15 cellular contexts compared by ENCODE assay signal in genomic region chr3:5974637-5975322, GRCh38.
DNase-seq lines count a peak whose midpoint lies in the region; ATAC-seq, FAIRE-seq and TF ChIP-seq lines count a peak whose summit lies in the region.
"Had no signal": no experiment of that assay in that cellular context is flagged by ENCODE, and none has a peak within 500 bp of the region (broad histone marks: within the 10 kb centered on the region; RNA-seq: fewer than 3 reads in every experiment).

No MANE protein-coding gene starts in this region.

- no peaks in the 10 kb centered on the region for H3K79me2 ChIP-seq in HepG2 (ENCODE audit: insufficient read depth, low read length)

- no peaks in the 10 kb centered on the region for H3K36me3 ChIP-seq in right lobe of liver
- no peaks in the 10 kb centered on the region for H3K36me3 ChIP-seq in HepG2 (replicated peaks in 1 of 2; ENCODE audit: control insufficient read depth in 1 of 2, insufficient read depth in 2 of 2, low read length in 2 of 2)
- H3K36me3 ChIP-seq in upper lobe of right lung, result no peaks in the 10 kb centered on the region

- H3K27ac ChIP-seq in right lobe of liver (no peak overlapping the region), HepG2 (ENCODE audit: extremely low read length, insufficient read depth, low read length) (no peak overlapping the region), upper lobe of right lung (no peak overlapping the region)

- H4K20me1 ChIP-seq in HepG2 (ENCODE audit: insufficient read depth, low read length), result no peaks in the 10 kb centered on the region

- FAIRE-seq in HepG2 (lab: Jason Lieb, UNC), result no peak

- H3K4me3 ChIP-seq in right lobe of liver (no peak overlapping the region), HepG2 (replicated peaks in 1 of 3; ENCODE audit: insufficient read depth in 1 of 3, low read depth in 2 of 3, low read length in 3 of 3) (no peak overlapping the region), upper lobe of right lung (no peak overlapping the region)

- in situ Hi-C loops in HepG2 (cut with HindIII; ENCODE audit: extremely low pct_ligation_motif_present, low pct_unique_long_range_greater_than_20kb), result no loop called here

- intact Hi-C loops in right lobe of liver (cut with DNase I), result no loop called here
- intact Hi-C loops in HepG2 (cut with micrococcal nuclease; ENCODE audit: unreplicated experiment), result no loop called here
- intact Hi-C loops in left ventricle myocardium superior (cut with micrococcal nuclease), result no loop called here
- intact Hi-C loops in upper lobe of right lung (cut with DNase I), result no loop called here

- DNase-seq in right lobe of liver (no peak), HepG2 (ENCODE audit: low spot score) (no peak), NOMO-1 treated with dmso at 0.1 percent for 144 hours (lab: John Stamatoyannopoulos, UW; ENCODE audit: unreplicated experiment) (peak; percentile 24), left ventricle myocardium superior (no peak), upper lobe of right lung (no peak), erythroblast (lab: John Stamatoyannopoulos, UW) (no peak), NCI-H2107 (lab: John Stamatoyannopoulos, UW) (no peak), NCI-H82 (lab: John Stamatoyannopoulos, UW) (no peak)
- DNase-seq: AML-193; CD8-positive, alpha-beta memory T cell; KBM-7; NCI-H187 treated with DMSO at 0.1 percent for 48 hours; NCI-H2171 treated with DMSO at 0.1 percent for 48 hours; NCI-H774; PC-3 had no signal

- CTCF ChIA-PET in HepG2 (lab: Yijun Ruan, JAX; ENCODE audit: low intra/inter-chr PET ratio, low total read pairs), result no interaction called here

- TF ChIP-seq RAD21 in HepG2 (CRISPR knock-in tag; IDR thresholded peaks at IDR 0.05), result no peak

- H2AFZ ChIP-seq in HepG2 (ENCODE audit: low read length), result no peak overlapping the region

- TF ChIP-seq EP300 in HepG2 (IDR thresholded peaks at IDR 0.05; ENCODE audit: low read depth in 2 of 2, low read length in 2 of 2) (no peak), HepG2 (CRISPR knock-in tag; IDR thresholded peaks at IDR 0.05; ENCODE audit: borderline replicate concordance) (no peak)

- BruUV-seq in HepG2 (replicated peaks; lab: Mats Ljungman, UMichigan), result no TSS peak

- TF ChIP-seq CTCF in right lobe of liver (IDR thresholded peaks at IDR 0.05), result no peak
- no peak for TF ChIP-seq CTCF in HepG2 (CRISPR knock-in tag; IDR thresholded peaks at IDR 0.05)
- no peak for TF ChIP-seq CTCF in upper lobe of right lung (IDR thresholded peaks at IDR 0.05)

- peak; percentile 33 to 68 (median 52) for ATAC-seq in right lobe of liver
- no peak for ATAC-seq in HepG2
- ATAC-seq in left ventricle myocardium superior, result peak; percentile 48
- peak; percentile 42 for ATAC-seq in upper lobe of right lung
- ATAC-seq: PC-3 had no signal

- no peak overlapping the region for H3K4me2 ChIP-seq in HepG2 (ENCODE audit: low read depth, low read length)

- TF ChIP-seq POLR2A in right lobe of liver (IDR thresholded peaks at IDR 0.05), result no peak
- no peak for TF ChIP-seq POLR2A in HepG2 (IDR thresholded peaks at IDR 0.05; ENCODE audit: insufficient read depth in 1 of 2, low read depth in 2 of 2, low read length in 2 of 2)
- no peak for TF ChIP-seq POLR2A in erythroblast (IDR thresholded peaks at IDR 0.05; ENCODE audit: low read length)

- no peaks in the 10 kb centered on the region for H3K9me3 ChIP-seq in right lobe of liver
- H3K9me3 ChIP-seq in HepG2 (ENCODE audit: low read length), result peaks cover 77% of the 10 kb centered on the region
- H3K9me3 ChIP-seq in upper lobe of right lung, result no peaks in the 10 kb centered on the region

- POLR2A ChIA-PET in HepG2 (lab: Yijun Ruan, JAX), result no interaction called here

- no peak overlapping the region for H3K9ac ChIP-seq in HepG2 (ENCODE audit: insufficient read depth, low read depth, low read length)

- H3K4me1 ChIP-seq in right lobe of liver, result no peaks in the 10 kb centered on the region
- H3K4me1 ChIP-seq in HepG2 (ENCODE audit: insufficient read depth, low read length), result no peaks in the 10 kb centered on the region
- no peaks in the 10 kb centered on the region for H3K4me1 ChIP-seq in upper lobe of right lung

- WGBS in right lobe of liver (ENCODE audit: insufficient coverage, low coverage, low lambda C conversion rate, missing lambda C conversion rate), result 36% methylated on average over 3 of the region's 3 CpGs
- 0% methylated on average over 3 of the region's 3 CpGs for WGBS in HepG2 (ENCODE audit: low lambda C conversion rate)

- H3K27me3 ChIP-seq in right lobe of liver (no peaks in the 10 kb centered on the region), HepG2 (ENCODE audit: control insufficient read depth in 1 of 2, insufficient read depth in 2 of 2, low read length in 2 of 2) (no peaks in the 10 kb centered on the region; a peak in 1 of 5 replicates), upper lobe of right lung (no peaks in the 10 kb centered on the region)

TF ChIP-seq in HepG2, 621 proteins besides CTCF, POLR2A, EP300 and RAD21:
- TF ChIP-seq NFRKB (IDR thresholded peaks at IDR 0.05) (no peak), ATRX (CRISPR knock-in tag; IDR thresholded peaks at IDR 0.05; ENCODE audit: borderline replicate concordance) (no peak), ZSCAN20 (CRISPR knock-in tag; IDR thresholded peaks at IDR 0.05; ENCODE audit: borderline replicate concordance) (no peak), ARNT (IDR thresholded peaks at IDR 0.05) (no peak), PAF1 (CRISPR knock-in tag; IDR thresholded peaks at IDR 0.05) (no peak), KLF12 (CRISPR knock-in tag; IDR thresholded peaks at IDR 0.05; ENCODE audit: borderline replicate concordance) (no peak), SRY (CRISPR knock-in tag; IDR thresholded peaks at IDR 0.05) (no peak), ZNF777 (CRISPR knock-in tag; IDR thresholded peaks at IDR 0.05) (no peak), ELK4 (CRISPR knock-in tag; IDR thresholded peaks at IDR 0.05; ENCODE audit: borderline replicate concordance) (no peak), RFX3 (CRISPR knock-in tag; IDR thresholded peaks at IDR 0.05) (no peak), ZNF44 (CRISPR knock-in tag; IDR thresholded peaks at IDR 0.05) (no peak)
- TF ChIP-seq, protein P1, sequence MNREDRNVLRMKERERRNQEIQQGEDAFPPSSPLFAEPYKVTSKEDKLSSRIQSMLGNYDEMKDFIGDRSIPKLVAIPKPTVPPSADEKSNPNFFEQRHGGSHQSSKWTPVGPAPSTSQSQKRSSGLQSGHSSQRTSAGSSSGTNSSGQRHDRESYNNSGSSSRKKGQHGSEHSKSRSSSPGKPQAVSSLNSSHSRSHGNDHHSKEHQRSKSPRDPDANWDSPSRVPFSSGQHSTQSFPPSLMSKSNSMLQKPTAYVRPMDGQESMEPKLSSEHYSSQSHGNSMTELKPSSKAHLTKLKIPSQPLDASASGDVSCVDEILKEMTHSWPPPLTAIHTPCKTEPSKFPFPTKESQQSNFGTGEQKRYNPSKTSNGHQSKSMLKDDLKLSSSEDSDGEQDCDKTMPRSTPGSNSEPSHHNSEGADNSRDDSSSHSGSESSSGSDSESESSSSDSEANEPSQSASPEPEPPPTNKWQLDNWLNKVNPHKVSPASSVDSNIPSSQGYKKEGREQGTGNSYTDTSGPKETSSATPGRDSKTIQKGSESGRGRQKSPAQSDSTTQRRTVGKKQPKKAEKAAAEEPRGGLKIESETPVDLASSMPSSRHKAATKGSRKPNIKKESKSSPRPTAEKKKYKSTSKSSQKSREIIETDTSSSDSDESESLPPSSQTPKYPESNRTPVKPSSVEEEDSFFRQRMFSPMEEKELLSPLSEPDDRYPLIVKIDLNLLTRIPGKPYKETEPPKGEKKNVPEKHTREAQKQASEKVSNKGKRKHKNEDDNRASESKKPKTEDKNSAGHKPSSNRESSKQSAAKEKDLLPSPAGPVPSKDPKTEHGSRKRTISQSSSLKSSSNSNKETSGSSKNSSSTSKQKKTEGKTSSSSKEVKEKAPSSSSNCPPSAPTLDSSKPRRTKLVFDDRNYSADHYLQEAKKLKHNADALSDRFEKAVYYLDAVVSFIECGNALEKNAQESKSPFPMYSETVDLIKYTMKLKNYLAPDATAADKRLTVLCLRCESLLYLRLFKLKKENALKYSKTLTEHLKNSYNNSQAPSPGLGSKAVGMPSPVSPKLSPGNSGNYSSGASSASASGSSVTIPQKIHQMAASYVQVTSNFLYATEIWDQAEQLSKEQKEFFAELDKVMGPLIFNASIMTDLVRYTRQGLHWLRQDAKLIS (CRISPR knock-in tag; IDR thresholded peaks at IDR 0.05), result no peak
